In genomic region chr20:41318271-41318649, GRCh38 we compare ENCODE assay signal across 8 cellular contexts. TPM values are rescaled to one million over a fixed set of nuclear protein-coding genes. Genes with fewer than 3 reads are reported as not detected.
DNase-seq lines count a peak whose midpoint lies in the region; ATAC-seq and TF ChIP-seq lines count a peak whose summit lies in the region.

No MANE protein-coding gene starts in this region.

- peak overlapping the region; percentile 94 for H2AFZ ChIP-seq in neural cell (ENCODE audit: low read depth, low read length)

- peaks cover 15% of the 10 kb centered on the region for H3K79me2 ChIP-seq in neural cell (replicated peaks; ENCODE audit: insufficient read depth, low read length)

- H3K27ac Mint-ChIP-seq in CD8-positive, alpha-beta T cell: peak overlapping the region; percentile 57

- no peaks in the 10 kb centered on the region for H4K20me1 ChIP-seq in neural cell (ENCODE audit: insufficient read depth)

- no peaks in the 10 kb centered on the region for H3K36me3 Mint-ChIP-seq in CD8-positive, alpha-beta T cell

- no peak overlapping the region for H3K27ac ChIP-seq in CD8-positive, alpha-beta T cell (ENCODE audit: low read depth, low read length)
- peak overlapping the region; percentile 80 for H3K27ac ChIP-seq in neural cell (ENCODE audit: low read length)

- no peaks in the 10 kb centered on the region for H3K9me3 ChIP-seq in CD8-positive, alpha-beta T cell (ENCODE audit: low read length)
- H3K9me3 ChIP-seq in neural cell (ENCODE audit: low read length): no peaks in the 10 kb centered on the region

- H3K36me3 ChIP-seq in CD8-positive, alpha-beta T cell (ENCODE audit: insufficient read depth, low read length): no peaks in the 10 kb centered on the region
- H3K36me3 ChIP-seq in neural cell (ENCODE audit: insufficient read depth, low read length): no peaks in the 10 kb centered on the region

- no peak for TF ChIP-seq EP300 in neural cell (conservative IDR thresholded peaks at IDR 0.05; ENCODE audit: poor library complexity, severe bottlenecking)

- intact Hi-C loops in CD8-positive, alpha-beta T cell (cut with DNase I, micrococcal nuclease): loop anchor here (2.0 to 5.0 kb wide), 5 partner anchors 21 to 374 kb away; no protein-coding TSS in a partner anchor

- H3K4me2 ChIP-seq in neural cell (ENCODE audit: low read length): peak overlapping the region; percentile 69

- H3F3A ChIP-seq in neural cell (ENCODE audit: insufficient read depth, low read length, poor library complexity, severe bottlenecking): no peaks in the 10 kb centered on the region

- no peak for ATAC-seq in CD8-positive, alpha-beta T cell
- ATAC-seq in HG03139 (IDR thresholded peaks at IDR 0.05; ENCODE audit: unreplicated experiment): no peak
- ATAC-seq in GM18867 (IDR thresholded peaks at IDR 0.05; ENCODE audit: unreplicated experiment): no peak
- no peak for ATAC-seq in HG03354 (IDR thresholded peaks at IDR 0.05; ENCODE audit: poor library complexity, severe bottlenecking, unreplicated experiment)
- no peak for ATAC-seq in GM18520 (IDR thresholded peaks at IDR 0.05; ENCODE audit: unreplicated experiment)

- CTCF ChIA-PET in CD8-positive, alpha-beta T cell (lab: Charles Lee): interaction anchor here (1.0 to 1.2 kb wide), 2 partner anchors 10 to 183 kb away, joined by 3 read pairs; no protein-coding TSS in a partner anchor

- no peaks in the 10 kb centered on the region for H3K9me2 ChIP-seq in neural cell (ENCODE audit: insufficient read depth, low read length)

- H3K4me1 Mint-ChIP-seq in CD8-positive, alpha-beta T cell (ENCODE audit: low read depth): peaks cover 28% of the 10 kb centered on the region

- H3K27me3 ChIP-seq in CD8-positive, alpha-beta T cell (ENCODE audit: insufficient read depth, low read length): no peaks in the 10 kb centered on the region
- H3K27me3 ChIP-seq in neural cell (ENCODE audit: insufficient read depth, low read depth, low read length): no peaks in the 10 kb centered on the region

- H3K9me3 Mint-ChIP-seq in CD8-positive, alpha-beta T cell: no peaks in the 10 kb centered on the region

- no peak for TF ChIP-seq RAD21 in neural cell (conservative IDR thresholded peaks at IDR 0.05)

- H3K4me3 ChIP-seq in CD8-positive, alpha-beta T cell (ENCODE audit: low read depth, low read length): peak overlapping the region; percentile 34
- peak overlapping the region; percentile 65 for H3K4me3 ChIP-seq in neural cell (ENCODE audit: low read length)

- H3K4me1 ChIP-seq in CD8-positive, alpha-beta T cell (ENCODE audit: insufficient read depth, low read length): peaks cover 11% of the 10 kb centered on the region

- H3K4me3 Mint-ChIP-seq in CD8-positive, alpha-beta T cell: peak overlapping the region; percentile 76

- no peak for TF ChIP-seq CTCF in CD8-positive, alpha-beta T cell (IDR thresholded peaks at IDR 0.05)
- no peak for TF ChIP-seq CTCF in neural cell (IDR thresholded peaks at IDR 0.05; ENCODE audit: poor library complexity, severe bottlenecking)

- peak overlapping the region; percentile 75 for H3K9ac ChIP-seq in neural cell (ENCODE audit: low read length)

- no peaks in the 10 kb centered on the region for H3K27me3 Mint-ChIP-seq in CD8-positive, alpha-beta T cell (ENCODE audit: low read depth)

- POLR2A ChIA-PET in CD8-positive, alpha-beta T cell (lab: Charles Lee): interaction anchor here (1.3 kb wide), 1 partner anchor 180 kb away, joined by 3 read pairs; the partner anchor contains the start of gene PLCG1

- DNase-seq in CD8-positive, alpha-beta T cell: no peak
- DNase-seq in NAMALWA (ENCODE audit: low spot score) (peak; percentile 27), ecto neural progenitor cell (ENCODE audit: low spot score) (peak; percentile 43)

TF ChIP-seq in neural cell, 6 proteins besides CTCF, POLR2A, EP300 and RAD21:
- TF ChIP-seq EZH2 (IDR thresholded peaks at IDR 0.05; ENCODE audit: borderline replicate concordance, insufficient read depth, low read length, poor library complexity, severe bottlenecking): no peak
- TF ChIP-seq POLR2AphosphoS5 (IDR thresholded peaks at IDR 0.05): no peak
- TF ChIP-seq REST (IDR thresholded peaks at IDR 0.05; ENCODE audit: borderline replicate concordance): no peak
- no peak for TF ChIP-seq TAF1 (IDR thresholded peaks at IDR 0.05; ENCODE audit: low read depth)
- no peak for TF ChIP-seq MXI1 (conservative IDR thresholded peaks at IDR 0.05; ENCODE audit: poor library complexity, severe bottlenecking)
- TF ChIP-seq SMC3 (conservative IDR thresholded peaks at IDR 0.05; ENCODE audit: poor library complexity): no peak

RNA-seq across cellular contexts. Expression of gene ZHX3, which starts 0.7 kb away (rescaled TPM):
- total RNA-seq in CD8-positive, alpha-beta T cell: 1 to 10 TPM; 4.4 to 4.7 TPM
- 8.5 and 10.3 TPM in 2 replicates for polyA plus RNA-seq in neural cell
- 25.6 and 34.7 TPM in 2 replicates for polyA minus RNA-seq in neural cell

RNA-seq across cellular contexts. Expression of gene LPIN3, which starts 22.4 kb away (rescaled TPM):
- total RNA-seq in CD8-positive, alpha-beta T cell: under 1 TPM; 0.05 to 0.14 TPM
- polyA plus RNA-seq in neural cell: 0.44 TPM in 1 of 2 replicates, not detected in the other
- 0.12 TPM in 1 of 2 replicates, not detected in the other for polyA minus RNA-seq in neural cell

RNA-seq across cellular contexts. Expression of gene EMILIN3, which starts 48.4 kb away (rescaled TPM):
- total RNA-seq in CD8-positive, alpha-beta T cell: not detected
- 0.30 and 0.86 TPM in 2 replicates for polyA plus RNA-seq in neural cell
- polyA minus RNA-seq in neural cell: 1.2 and 1.3 TPM in 2 replicates

Comparison
In these comparisons a context has a peak if more than half of its experiments do, and no peak if none do; other contexts are left out.
1. DNase-seq: peak in NAMALWA (single experiment) and ecto neural progenitor cell (single experiment); none in CD8-positive, alpha-beta T cell (0 of 7).